Comparison of ENCODE assay signal across 10 cellular contexts in genomic region chr15:40770147-40770721, GRCh38. TPM values are rescaled to one million over a fixed set of nuclear protein-coding genes. Genes with fewer than 3 reads are reported as not detected.
DNase-seq lines count a peak whose midpoint lies in the region; ATAC-seq and TF ChIP-seq lines count a peak whose summit lies in the region.
"Had no signal": no experiment of that assay in that cellular context is flagged by ENCODE, and none has a peak within 500 bp of the region (broad histone marks: within the 10 kb centered on the region; RNA-seq: fewer than 3 reads in every experiment).

No MANE protein-coding gene starts in this region.

- no peaks in the 10 kb centered on the region for H3K36me3 ChIP-seq in mucosa of descending colon (ENCODE audit: low read depth)

- H3K27ac Mint-ChIP-seq in H9: peak overlapping the region in 2 of 3 experiments; percentile 11 to 83; a peak in 3 of 7 replicates
- H3K27ac Mint-ChIP-seq in activated naive CD8-positive, alpha-beta T cell treated with anti-CD3 and anti-CD28 coated beads, Interleukin-2, amount 50 U/mL, for 24 hours: peak overlapping the region; percentile 91

- H3K4me3 Mint-ChIP-seq in H9: no peak overlapping the region; a peak in 1 of 5 replicates
- peak overlapping the region; percentile 57 for H3K4me3 Mint-ChIP-seq in activated naive CD8-positive, alpha-beta T cell treated with anti-CD3 and anti-CD28 coated beads, Interleukin-2, amount 50 U/mL, for 24 hours

- no peak overlapping the region for H2BK12ac ChIP-seq in H9 (ENCODE audit: insufficient read length, low read depth, low read length)

- H3K4me1 ChIP-seq in H9 (ENCODE audit: insufficient read depth, low read length) (peaks cover 4% of the 10 kb centered on the region; the same call in 1 of the 2 replicates), mucosa of descending colon (ENCODE audit: low read depth) (peaks cover 44% of the 10 kb centered on the region)

- H4K8ac ChIP-seq in H9 (replicated peaks; ENCODE audit: insufficient read length, low read depth, low read length): no peak overlapping the region

- no peak overlapping the region for H2BK5ac ChIP-seq in H9 (ENCODE audit: insufficient read length, low read length)

- no peak overlapping the region for H3K23ac ChIP-seq in H9 (ENCODE audit: insufficient read length, low read depth, low read length)

- H3K27me3 Mint-ChIP-seq in H9 (ENCODE audit: low read depth): no peaks in the 10 kb centered on the region; the same call in 1 of the 2 replicates
- H3K27me3 Mint-ChIP-seq in activated naive CD8-positive, alpha-beta T cell treated with anti-CD3 and anti-CD28 coated beads, Interleukin-2, amount 50 U/mL, for 24 hours: no peaks in the 10 kb centered on the region

- no CpG with 5 or more reads among the region's 17 CpGs for WGBS in H9 (ENCODE audit: extremely low coverage, insufficient read length, low lambda C conversion rate)

- no peak overlapping the region for H2BK15ac ChIP-seq in H9 (ENCODE audit: low read depth, low read length)

- no peak overlapping the region for H3K4ac ChIP-seq in H9 (ENCODE audit: low read depth, low read length)

- H4K91ac ChIP-seq in H9 (ENCODE audit: insufficient read length, low read depth, low read length): no peak overlapping the region

- H3K9me3 ChIP-seq in H9 (ENCODE audit: control insufficient read depth, low read depth, low read length): no peaks in the 10 kb centered on the region
- no peaks in the 10 kb centered on the region for H3K9me3 ChIP-seq in mucosa of descending colon
- H3K9me3 ChIP-seq: neutrophil had no signal

- H3K27ac ChIP-seq in H9 (ENCODE audit: insufficient read length, low read depth, low read length): no peak overlapping the region

- H3K14ac ChIP-seq in H9 (ENCODE audit: insufficient read depth, low read length): no peak overlapping the region

- H3K9me3 Mint-ChIP-seq in H9: no peaks in the 10 kb centered on the region
- H3K9me3 Mint-ChIP-seq in activated naive CD8-positive, alpha-beta T cell treated with anti-CD3 and anti-CD28 coated beads, Interleukin-2, amount 50 U/mL, for 24 hours: no peaks in the 10 kb centered on the region

- no peak overlapping the region for H3K4me3 ChIP-seq in mucosa of descending colon

- H2BK20ac ChIP-seq in H9 (ENCODE audit: low read depth, low read length, poor library complexity, severe bottlenecking): no peak overlapping the region

- H3K4me2 ChIP-seq in H9 (ENCODE audit: insufficient read depth, insufficient read length, low read length): no peak overlapping the region

- no peaks in the 10 kb centered on the region for H3K27me3 ChIP-seq in H9 (ENCODE audit: insufficient read depth, low read length)
- H3K27me3 ChIP-seq: neutrophil had no signal

- no peaks in the 10 kb centered on the region for H4K20me1 ChIP-seq in H9 (ENCODE audit: control insufficient read depth, insufficient read depth, insufficient read length)

- H3K4me1 Mint-ChIP-seq in H9: peaks cover 20 to 21% of the 10 kb centered on the region in 2 experiments
- H3K4me1 Mint-ChIP-seq in activated naive CD8-positive, alpha-beta T cell treated with anti-CD3 and anti-CD28 coated beads, Interleukin-2, amount 50 U/mL, for 24 hours: peaks cover 38% of the 10 kb centered on the region

- TF ChIP-seq CTCF in H9 (conservative IDR thresholded peaks at IDR 0.05) (no peak), mucosa of descending colon (IDR thresholded peaks at IDR 0.05) (no peak)

- H3K23me2 ChIP-seq in H9 (ENCODE audit: insufficient read length, low read depth, low read length, poor library complexity, severe bottlenecking): no peaks in the 10 kb centered on the region

- no peaks in the 10 kb centered on the region for H3K79me1 ChIP-seq in H9 (ENCODE audit: insufficient read depth, low read depth, low read length, poor library complexity, severe bottlenecking)

- no peak overlapping the region for H3K9ac ChIP-seq in H9 (ENCODE audit: extremely low read depth, insufficient read length, low read length)

- H3K36me3 Mint-ChIP-seq in H9 (ENCODE audit: insufficient read depth in 1 of 3, low read depth in 3 of 3): peaks cover 6 to 31% (median 11%) of the 10 kb centered on the region in 3 experiments
- peaks cover 4% of the 10 kb centered on the region for H3K36me3 Mint-ChIP-seq in activated naive CD8-positive, alpha-beta T cell treated with anti-CD3 and anti-CD28 coated beads, Interleukin-2, amount 50 U/mL, for 24 hours (ENCODE audit: low read depth)

- no peak overlapping the region for H3T11ph ChIP-seq in H9 (ENCODE audit: low read length)

- no peak overlapping the region for H3K56ac ChIP-seq in H9 (ENCODE audit: insufficient read length, low read depth, low read length)

- no peaks in the 10 kb centered on the region for H3K79me2 ChIP-seq in H9 (ENCODE audit: insufficient read depth, low read length)

- no peak overlapping the region for H2AFZ ChIP-seq in H9 (ENCODE audit: low read length)

- H3K18ac ChIP-seq in H9 (ENCODE audit: insufficient read length, low read depth, low read length): no peak overlapping the region

- no peak for ATAC-seq in activated naive CD8-positive, alpha-beta T cell treated with anti-CD3 and anti-CD28 coated beads, Interleukin-2, amount 50 U/mL, for 24 hours
- ATAC-seq in mucosa of descending colon (peak; percentile 58), HG03025 (IDR thresholded peaks at IDR 0.05; ENCODE audit: low FRiP score, unreplicated experiment) (no peak), HG02763 (IDR thresholded peaks at IDR 0.05; ENCODE audit: unreplicated experiment) (no peak), HG02623 (IDR thresholded peaks at IDR 0.05; ENCODE audit: unreplicated experiment) (no peak)

- DNase-seq in COLO668 (lab: John Stamatoyannopoulos, UW; ENCODE audit: unreplicated experiment) (peak; percentile 68), H9 (no peak), mucosa of descending colon (peak; percentile 52 to 73 (median 68)), dedifferentiated amniotic fluid mesenchymal stem cell (ENCODE audit: extremely low spot score) (no peak)
- no peak for DNase-seq in activated naive CD8-positive, alpha-beta T cell treated with anti-CD3 and anti-CD28 coated beads, Interleukin-2, amount 50 U/mL, for 24 hours
- DNase-seq: effector memory CD4-positive, alpha-beta T cell had no signal

- no peak overlapping the region for H2BK120ac ChIP-seq in H9 (ENCODE audit: low read depth, low read length, poor library complexity, severe bottlenecking)

- intact Hi-C loops in mucosa of descending colon (cut with DNase I, micrococcal nuclease): no loop called here

- H4K5ac ChIP-seq in H9 (ENCODE audit: insufficient read length, low read depth, low read length): no peak overlapping the region

- H2AK5ac ChIP-seq in H9 (ENCODE audit: insufficient read length, low read length): no peak overlapping the region

RNA-seq across cellular contexts. Expression of gene C15orf62, which starts 0.5 kb away (rescaled TPM):
- 0.44 and 0.70 TPM in 2 replicates for total RNA-seq in H9 (2021)
- under 1 TPM; 0.32 to 0.63 (median 0.35) TPM for total RNA-seq in mucosa of descending colon

RNA-seq across cellular contexts. Expression of gene GCHFR, which starts 6.4 kb away (rescaled TPM):
- 33.0 and 37.0 TPM in 2 replicates for total RNA-seq in H9 (2021)
- total RNA-seq in mucosa of descending colon: 10 to 100 TPM; 12.0 to 25.5 (median 18.2) TPM

RNA-seq across cellular contexts. Expression of gene RMDN3, which starts 15.2 kb away (rescaled TPM):
- 24.9 and 28.3 TPM in 2 replicates for total RNA-seq in H9 (2021)
- total RNA-seq in mucosa of descending colon: 10 to 100 TPM; 30.1 to 38.4 (median 37.8) TPM

RNA-seq across cellular contexts. Expression of gene ZFYVE19, which starts 36.7 kb away (rescaled TPM):
- total RNA-seq in H9 (2021) (10.7 and 11.3 TPM in 2 replicates), mucosa of descending colon (10 to 100 TPM; 22.2 to 37.5 (median 36.5) TPM)

RNA-seq across cellular contexts. Expression of gene DNAJC17, which starts 37.0 kb away (rescaled TPM):
- total RNA-seq in H9 (2021) (38.3 and 44.4 TPM in 2 replicates), mucosa of descending colon (10 to 100 TPM; 29.6 to 47.6 (median 36.5) TPM)

Comparison
In these comparisons a context has a peak if more than half of its experiments do, and no peak if none do; other contexts are left out.
1. DNase-seq: peak in COLO668 (single experiment) and mucosa of descending colon (3 of 3); none in H9 (single experiment), activated naive CD8-positive, alpha-beta T cell treated with anti-CD3 and anti-CD28 coated beads, Interleukin-2, amount 50 U/mL, for 24 hours (single experiment) and dedifferentiated amniotic fluid mesenchymal stem cell (single experiment).